Comparison of ENCODE assay signal across 19 cellular contexts in genomic region chr1:182278144-182279054, GRCh38.
DNase-seq lines count a peak whose midpoint lies in the region; ATAC-seq, FAIRE-seq and TF ChIP-seq lines count a peak whose summit lies in the region.
"Had no signal": no experiment of that assay in that cellular context is flagged by ENCODE, and none has a peak within 500 bp of the region (broad histone marks: within the 10 kb centered on the region; RNA-seq: fewer than 3 reads in every experiment).

No MANE protein-coding gene starts in this region.

- H3K79me2 ChIP-seq in K562 (ENCODE audit: control insufficient read depth, insufficient read depth, low read length), result no peaks in the 10 kb centered on the region

- no peak overlapping the region for H3K27ac Mint-ChIP-seq in HFFc6

- no TSS peak for BruUV-seq in K562 (replicated peaks; lab: Mats Ljungman, UMichigan)

- H3K4me2 ChIP-seq in K562 (ENCODE audit: insufficient read depth, low read length), result no peak overlapping the region

- H3K9me1 ChIP-seq in K562 (ENCODE audit: control insufficient read depth, insufficient read depth, low read length), result no peaks in the 10 kb centered on the region

- H4K20me1 ChIP-seq in K562 (replicated peaks; ENCODE audit: control insufficient read depth, insufficient read depth, low read length), result no peaks in the 10 kb centered on the region

- peaks cover 7% of the 10 kb centered on the region for H3K4me1 Mint-ChIP-seq in HFFc6 (ENCODE audit: low read depth)

- ATAC-seq in K562, result no peak
- peak; percentile 32 to 46 (median 42) for ATAC-seq in right lobe of liver
- peak; percentile 77 for ATAC-seq in upper lobe of right lung
- ATAC-seq: heart right ventricle had no signal

- no peaks in the 10 kb centered on the region for H3K36me3 ChIP-seq in K562 (ENCODE audit: control insufficient read depth, insufficient read depth, low read length)
- H3K36me3 ChIP-seq in right lobe of liver, result no peaks in the 10 kb centered on the region
- H3K36me3 ChIP-seq in upper lobe of right lung, result no peaks in the 10 kb centered on the region
- H3K36me3 ChIP-seq: BE2C, heart right ventricle had no signal

- FAIRE-seq in K562 (lab: Jason Lieb, UNC), result no peak
- FAIRE-seq: bronchial epithelial cell, endometrium, H1 had no signal

- TF ChIP-seq CTCF in HFFc6 (IDR thresholded peaks at IDR 0.05), result no peak
- TF ChIP-seq CTCF in K562 (IDR thresholded peaks at IDR 0.05 in 2 of 3, conservative IDR thresholded peaks at IDR 0.05 in 1 of 3; ENCODE audit: insufficient read depth in 2 of 3, low read depth in 1 of 3, low read length in 3 of 3), result no peak
- no peak for TF ChIP-seq CTCF in right lobe of liver (IDR thresholded peaks at IDR 0.05)
- no peak for TF ChIP-seq CTCF in upper lobe of right lung (IDR thresholded peaks at IDR 0.05)

- POLR2A ChIA-PET in K562 (lab: Yijun Ruan, JAX), result interaction anchor here (1.0 to 3.2 kb wide), 5 partner anchors 10 to 113 kb away, joined by 3 to 25 read pairs (median 9); partner anchors contain the start of gene GLUL

- in situ Hi-C loops in K562 (cut with MboI), result no loop called here

- 84% methylated on average over 7 of the region's 7 CpGs for WGBS in K562 (ENCODE audit: insufficient coverage, low coverage, missing lambda C conversion rate)
- WGBS in right lobe of liver (ENCODE audit: insufficient coverage, low coverage, low lambda C conversion rate, missing lambda C conversion rate), result 78% methylated on average over 7 of the region's 7 CpGs

- no peaks in the 10 kb centered on the region for H3K27me3 Mint-ChIP-seq in HFFc6 (ENCODE audit: insufficient read depth)

- H3K4me3 Mint-ChIP-seq in HFFc6, result no peak overlapping the region

- H2AFZ ChIP-seq in K562 (ENCODE audit: low read depth, low read length), result peak overlapping the region; percentile 22; the same call in 1 of the 2 replicates

- no peak overlapping the region for H3K4me3 ChIP-seq in K562
- no peak overlapping the region for H3K4me3 ChIP-seq in right lobe of liver
- no peak overlapping the region for H3K4me3 ChIP-seq in upper lobe of right lung
- H3K4me3 ChIP-seq: heart right ventricle, skin epidermis had no signal

- peaks cover 3 to 8% of the 10 kb centered on the region in 2 experiments; a peak in 3 of 5 replicates for H3K4me1 ChIP-seq in K562 (replicated peaks in 1 of 2; ENCODE audit: control insufficient read depth in 2 of 2, insufficient read depth in 2 of 2, low read length in 2 of 2)
- H3K4me1 ChIP-seq in right lobe of liver, result peaks cover 0 to 11% (median 0%) of the 10 kb centered on the region in 4 donors
- no peaks in the 10 kb centered on the region for H3K4me1 ChIP-seq in upper lobe of right lung
- H3K4me1 ChIP-seq: BE2C had no signal

- peak; percentile 25 for DNase-seq in HFFc6
- DNase-seq in K562 (ENCODE audit: extremely low read depth in 1 of 4, low spot score in 3 of 4), result no peak
- DNase-seq in right lobe of liver, result no peak
- no peak for DNase-seq in upper lobe of right lung
- DNase-seq in EL, result no peak
- no peak for DNase-seq in NCI-H526 (lab: John Stamatoyannopoulos, UW)
- no peak for DNase-seq in NCI-H1930 (lab: John Stamatoyannopoulos, UW)
- DNase-seq: activated CD4-positive, alpha-beta T cell treated with anti-CD3 and anti-CD28 coated beads for 1 hour; activated gamma-delta T cell treated with Interleukin-2 at 50 U/mL for 16 hours; activated T-cell treated with anti-CD3 and anti-CD28 coated beads, Interleukin-2, amount 50 U/mL, for 1 hour; BE2C; COR-L47; heart right ventricle; NCI-H510A; stimulated activated CD4-positive, alpha-beta T cell treated with anti-CD3 and anti-CD28 coated beads, Interleukin-1b, Interleukin-23, amount 100 ng/mL, for 48 hours had no signal

- no peak overlapping the region for H3K9ac ChIP-seq in K562 (ENCODE audit: insufficient read depth in 1 of 2, low read depth in 2 of 2, low read length in 2 of 2)

- intact Hi-C loops in K562 (cut with micrococcal nuclease) (no loop called here), right lobe of liver (cut with DNase I) (no loop called here), upper lobe of right lung (cut with DNase I) (no loop called here)

- H3K27ac ChIP-seq in K562 (ENCODE audit: extremely low read depth, low read depth, low read length) (no peak overlapping the region), right lobe of liver (no peak overlapping the region), upper lobe of right lung (no peak overlapping the region)

- CTCF ChIA-PET in K562 (lab: Yijun Ruan, JAX; ENCODE audit: low intra/inter-chr PET ratio), result interaction anchor here (0.6 kb wide), 1 partner anchor 119 kb away, joined by 3 read pairs; no protein-coding TSS in a partner anchor

- TF ChIP-seq EP300 in K562 (IDR thresholded peaks at IDR 0.05; ENCODE audit: low read length), result no peak

- H3K36me3 Mint-ChIP-seq in HFFc6 (ENCODE audit: low read depth), result no peaks in the 10 kb centered on the region

- TF ChIP-seq POLR2A in K562 (conservative IDR thresholded peaks at IDR 0.05) (no peak), right lobe of liver (IDR thresholded peaks at IDR 0.05) (no peak)

- no peaks in the 10 kb centered on the region for H3K9me3 Mint-ChIP-seq in HFFc6

- H3K9me3 ChIP-seq in K562 (replicated peaks; ENCODE audit: control insufficient read depth, insufficient read depth, low read depth, low read length) (no peaks in the 10 kb centered on the region), right lobe of liver (no peaks in the 10 kb centered on the region), upper lobe of right lung (no peaks in the 10 kb centered on the region)
- H3K9me3 ChIP-seq: BE2C, heart right ventricle had no signal

- TF ChIP-seq RAD21 in K562 (CRISPR knock-in tag; conservative IDR thresholded peaks at IDR 0.05 in 1 of 2, IDR thresholded peaks at IDR 0.05 in 1 of 2), result no peak

- no peaks in the 10 kb centered on the region for H3K27me3 ChIP-seq in K562 (ENCODE audit: control insufficient read depth in 2 of 2, insufficient read depth in 2 of 2, low read length in 2 of 2)
- no peaks in the 10 kb centered on the region for H3K27me3 ChIP-seq in right lobe of liver
- H3K27me3 ChIP-seq in upper lobe of right lung, result no peaks in the 10 kb centered on the region
- H3K27me3 ChIP-seq: heart right ventricle had no signal

TF ChIP-seq in K562, 482 proteins besides CTCF, POLR2A, EP300 and RAD21:
- TF ChIP-seq, protein P1, sequence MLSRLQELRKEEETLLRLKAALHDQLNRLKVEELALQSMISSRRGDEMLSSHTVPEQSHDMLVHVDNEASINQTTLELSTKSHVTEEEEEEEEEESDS (CRISPR knock-in tag; IDR thresholded peaks at IDR 0.05), result no peak
- no peak for TF ChIP-seq JUNB (CRISPR knock-in tag; conservative IDR thresholded peaks at IDR 0.05)
- TF ChIP-seq ZBED1 (IDR thresholded peaks at IDR 0.05), result no peak
- no peak for TF ChIP-seq NFXL1 (CRISPR knock-in tag; IDR thresholded peaks at IDR 0.05)
- no peak for TF ChIP-seq MTA3 (IDR thresholded peaks at IDR 0.05; ENCODE audit: borderline replicate concordance)
- TF ChIP-seq RCOR1 (IDR thresholded peaks at IDR 0.05; ENCODE audit: borderline replicate concordance in 1 of 2, low read depth in 2 of 2, low read length in 2 of 2), result no peak
